In the genomic region with DNA sequence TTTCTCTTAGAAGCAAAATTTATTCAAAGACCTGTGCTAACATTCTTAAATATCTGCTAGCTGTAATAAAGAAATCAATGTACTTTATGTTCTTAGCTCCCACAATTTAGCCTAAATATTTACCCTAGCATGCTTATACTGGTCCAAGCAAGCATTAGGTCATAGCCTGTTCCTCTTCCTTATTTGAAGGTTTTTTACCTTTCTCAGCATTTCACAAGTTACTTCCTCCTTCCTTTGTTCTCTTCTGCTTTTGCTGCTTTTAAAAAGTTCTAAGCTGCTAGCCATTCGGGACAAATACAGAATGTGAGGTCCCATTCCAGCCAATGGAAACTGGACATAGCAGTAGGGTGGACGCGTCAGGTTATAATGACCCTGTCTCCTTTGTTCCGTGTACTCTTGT, we compare ENCODE assay signal across 7 cellular contexts.
DNase-seq lines count a peak whose midpoint lies in the region; TF ChIP-seq lines count a peak whose summit lies in the region.
"Not testable (repeated sequence)": the region's sequence is repeated elsewhere in the genome, so short reads cannot be mapped to it uniquely, and the experiment has no call there.

No MANE protein-coding gene starts in this region.

- peaks cover 26% of the 10 kb centered on the region for H3K36me3 Mint-ChIP-seq in activated naive CD8-positive, alpha-beta T cell

- H3K9ac ChIP-seq in SU-DHL-6 (ENCODE audit: low read length): not testable (repeated sequence)

- not testable (repeated sequence) for H4K20me1 ChIP-seq in SU-DHL-6 (ENCODE audit: low read depth, low read length)

- not testable (repeated sequence) for H3K4me2 ChIP-seq in SU-DHL-6 (ENCODE audit: low read depth, low read length, poor library complexity, severe bottlenecking)

- not testable (repeated sequence) for H3K27me3 Mint-ChIP-seq in activated naive CD8-positive, alpha-beta T cell

- not testable (repeated sequence) for H3K9me3 Mint-ChIP-seq in activated naive CD8-positive, alpha-beta T cell (ENCODE audit: low read depth)

- H3K27me3 ChIP-seq in SU-DHL-6 (ENCODE audit: low read length): not testable (repeated sequence)

- H3K4me3 ChIP-seq in SU-DHL-6 (ENCODE audit: insufficient read depth, low read length, poor library complexity, severe bottlenecking): not testable (repeated sequence)

- not testable (repeated sequence) for H3K79me2 ChIP-seq in SU-DHL-6 (ENCODE audit: insufficient read depth, low read length)

- not testable (repeated sequence) for H3K36me3 ChIP-seq in SU-DHL-6 (ENCODE audit: low read length)

- DNase-seq in DMS53 (lab: John Stamatoyannopoulos, UW) (peak; percentile 4), KBM-7 (peak; percentile 58), NOMO-1 treated with dmso at 0.1 percent for 144 hours (lab: John Stamatoyannopoulos, UW; ENCODE audit: unreplicated experiment) (peak; percentile 33), kidney tubule cell (ENCODE audit: low spot score) (peak; percentile 29), pons (ENCODE audit: low spot score) (peak; percentile 68)

- not testable (repeated sequence) for H3K9me3 ChIP-seq in SU-DHL-6 (ENCODE audit: insufficient read depth, low read length)

- not testable (repeated sequence) for TF ChIP-seq CTCF in SU-DHL-6 (IDR thresholded peaks at IDR 0.05; ENCODE audit: insufficient read depth, low read length, poor library complexity, severe bottlenecking)

- peaks cover 25% of the 10 kb centered on the region for H3K4me1 Mint-ChIP-seq in activated naive CD8-positive, alpha-beta T cell (ENCODE audit: low read depth)

- peak overlapping the region; percentile 34 for H2AFZ ChIP-seq in SU-DHL-6 (ENCODE audit: low read depth, low read length, severe bottlenecking)

- not testable (repeated sequence) for H3K27ac ChIP-seq in SU-DHL-6 (ENCODE audit: low read depth, low read length)

- in situ Hi-C loops in KBM-7 (cut with MboI; ENCODE audit: low pct_unique_long_range_greater_than_20kb, low sequenced_read_pairs): not testable (repeated sequence)

- not testable (repeated sequence) for H3F3A ChIP-seq in SU-DHL-6 (ENCODE audit: insufficient read depth)

- not testable (repeated sequence) for H3K9me2 ChIP-seq in SU-DHL-6 (replicated peaks; ENCODE audit: insufficient read depth, low read length)

- H3K27ac Mint-ChIP-seq in activated naive CD8-positive, alpha-beta T cell: peak overlapping the region; percentile 41

- not testable (repeated sequence) for H3K4me3 Mint-ChIP-seq in activated naive CD8-positive, alpha-beta T cell

Comparison
In these comparisons a context has a peak if more than half of its experiments do, and no peak if none do; other contexts are left out.
1. DNase-seq: peak in every context shown above with its lines; median percentile 68 in pons; 58 in KBM-7; 33 in NOMO-1 treated with dmso at 0.1 percent for 144 hours; 29 in kidney tubule cell; 4 in DMS53.